In the genomic region with DNA sequence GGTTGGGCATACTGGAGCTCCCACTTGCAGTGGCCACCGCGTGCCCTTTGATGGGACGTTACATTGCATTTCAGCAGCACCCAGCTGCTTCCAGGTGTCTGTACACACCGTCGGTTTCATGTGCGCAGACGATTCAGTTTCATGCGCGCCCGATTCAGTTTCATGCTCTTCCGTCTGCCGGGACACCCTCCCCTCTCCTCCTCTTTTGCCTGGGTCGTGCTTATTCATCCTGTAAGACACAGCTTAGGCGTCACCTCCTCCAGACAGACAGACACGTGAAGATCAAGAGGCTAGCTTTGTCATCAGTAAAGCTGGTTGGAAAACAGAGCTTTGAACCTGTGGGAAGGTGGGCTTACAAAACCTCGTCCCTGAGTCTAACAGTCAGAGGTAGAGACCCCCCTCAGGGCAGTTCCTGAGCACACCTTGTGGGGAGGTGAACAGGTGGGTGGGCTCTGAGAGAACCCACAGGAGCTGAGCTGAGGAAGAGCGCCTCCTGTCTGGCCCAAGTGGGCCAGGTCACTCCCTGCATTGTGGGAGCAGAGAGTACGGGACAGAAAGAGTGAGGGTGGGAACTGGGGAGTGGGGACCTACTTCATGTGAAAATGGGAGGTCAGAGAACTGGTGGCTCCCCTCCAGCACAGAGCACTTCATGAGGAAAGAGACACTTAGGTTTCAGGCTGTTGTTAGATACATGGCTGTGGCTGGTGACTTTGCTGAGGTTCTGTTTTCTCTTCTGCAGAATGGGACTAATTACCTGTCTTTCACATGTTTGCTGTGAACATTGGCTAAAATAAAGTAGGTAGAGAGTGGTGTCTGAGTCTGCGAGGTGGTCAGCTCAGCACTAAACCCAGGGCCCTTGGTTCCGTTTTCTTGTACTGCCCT, we compare ENCODE assay signal across 1 cellular context.
TF ChIP-seq lines count a peak whose summit lies in the region.

No MANE protein-coding gene starts in this region.

TF ChIP-seq in HepG2, 621 proteins besides CTCF, POLR2A, EP300 and RAD21 (continued from another document):
- no peak for TF ChIP-seq PHB2 (IDR thresholded peaks at IDR 0.05; ENCODE audit: partially characterized antibody)
- TF ChIP-seq HNRNPUL1 (IDR thresholded peaks at IDR 0.05; ENCODE audit: low read depth, low read length): no peak
- TF ChIP-seq MXD1 (CRISPR knock-in tag; IDR thresholded peaks at IDR 0.05): peak; percentile 53; the same call in 1 of the 2 replicates
- 0 out of 2 replicates have a peak, but pooled peaks have one; percentile 8 for TF ChIP-seq CBX5 (CRISPR knock-in tag; IDR thresholded peaks at IDR 0.05; ENCODE audit: borderline replicate concordance)
- no peak for TF ChIP-seq ZNF546 (CRISPR knock-in tag; conservative IDR thresholded peaks at IDR 0.05)
- TF ChIP-seq, protein P1, sequence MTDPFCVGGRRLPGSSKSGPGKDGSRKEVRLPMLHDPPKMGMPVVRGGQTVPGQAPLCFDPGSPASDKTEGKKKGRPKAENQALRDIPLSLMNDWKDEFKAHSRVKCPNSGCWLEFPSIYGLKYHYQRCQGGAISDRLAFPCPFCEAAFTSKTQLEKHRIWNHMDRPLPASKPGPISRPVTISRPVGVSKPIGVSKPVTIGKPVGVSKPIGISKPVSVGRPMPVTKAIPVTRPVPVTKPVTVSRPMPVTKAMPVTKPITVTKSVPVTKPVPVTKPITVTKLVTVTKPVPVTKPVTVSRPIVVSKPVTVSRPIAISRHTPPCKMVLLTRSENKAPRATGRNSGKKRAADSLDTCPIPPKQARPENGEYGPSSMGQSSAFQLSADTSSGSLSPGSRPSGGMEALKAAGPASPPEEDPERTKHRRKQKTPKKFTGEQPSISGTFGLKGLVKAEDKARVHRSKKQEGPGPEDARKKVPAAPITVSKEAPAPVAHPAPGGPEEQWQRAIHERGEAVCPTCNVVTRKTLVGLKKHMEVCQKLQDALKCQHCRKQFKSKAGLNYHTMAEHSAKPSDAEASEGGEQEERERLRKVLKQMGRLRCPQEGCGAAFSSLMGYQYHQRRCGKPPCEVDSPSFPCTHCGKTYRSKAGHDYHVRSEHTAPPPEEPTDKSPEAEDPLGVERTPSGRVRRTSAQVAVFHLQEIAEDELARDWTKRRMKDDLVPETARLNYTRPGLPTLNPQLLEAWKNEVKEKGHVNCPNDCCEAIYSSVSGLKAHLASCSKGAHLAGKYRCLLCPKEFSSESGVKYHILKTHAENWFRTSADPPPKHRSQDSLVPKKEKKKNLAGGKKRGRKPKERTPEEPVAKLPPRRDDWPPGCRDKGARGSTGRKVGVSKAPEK (CRISPR knock-in tag; IDR thresholded peaks at IDR 0.05; ENCODE audit: borderline replicate concordance): 0 out of 2 replicates have a peak, but pooled peaks have one; percentile 66
- 0 out of 2 replicates have a peak, but pooled peaks have one; percentile 14 for TF ChIP-seq ZNF512 (CRISPR knock-in tag; IDR thresholded peaks at IDR 0.05)
- TF ChIP-seq ZNF672 (CRISPR knock-in tag; IDR thresholded peaks at IDR 0.05): no peak
- 0 out of 2 replicates have a peak, but pooled peaks have one; percentile 29 for TF ChIP-seq ZNF329 (CRISPR knock-in tag; IDR thresholded peaks at IDR 0.05; ENCODE audit: low read depth)
- TF ChIP-seq, protein P2, sequence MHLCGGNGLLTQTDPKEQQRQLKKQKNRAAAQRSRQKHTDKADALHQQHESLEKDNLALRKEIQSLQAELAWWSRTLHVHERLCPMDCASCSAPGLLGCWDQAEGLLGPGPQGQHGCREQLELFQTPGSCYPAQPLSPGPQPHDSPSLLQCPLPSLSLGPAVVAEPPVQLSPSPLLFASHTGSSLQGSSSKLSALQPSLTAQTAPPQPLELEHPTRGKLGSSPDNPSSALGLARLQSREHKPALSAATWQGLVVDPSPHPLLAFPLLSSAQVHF (CRISPR knock-in tag; IDR thresholded peaks at IDR 0.05): no peak
- no peak for TF ChIP-seq HOXA3 (CRISPR knock-in tag; IDR thresholded peaks at IDR 0.05)
- TF ChIP-seq, protein P3, sequence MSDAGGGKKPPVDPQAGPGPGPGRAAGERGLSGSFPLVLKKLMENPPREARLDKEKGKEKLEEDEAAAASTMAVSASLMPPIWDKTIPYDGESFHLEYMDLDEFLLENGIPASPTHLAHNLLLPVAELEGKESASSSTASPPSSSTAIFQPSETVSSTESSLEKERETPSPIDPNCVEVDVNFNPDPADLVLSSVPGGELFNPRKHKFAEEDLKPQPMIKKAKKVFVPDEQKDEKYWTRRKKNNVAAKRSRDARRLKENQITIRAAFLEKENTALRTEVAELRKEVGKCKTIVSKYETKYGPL (CRISPR knock-in tag; IDR thresholded peaks at IDR 0.05): no peak
- TF ChIP-seq MED13 (CRISPR knock-in tag; IDR thresholded peaks at IDR 0.05): no peak
- TF ChIP-seq STAT6 (CRISPR knock-in tag; IDR thresholded peaks at IDR 0.05; ENCODE audit: borderline replicate concordance): no peak
- TF ChIP-seq BRF2 (CRISPR knock-in tag; IDR thresholded peaks at IDR 0.05): no peak
- TF ChIP-seq, protein P4, sequence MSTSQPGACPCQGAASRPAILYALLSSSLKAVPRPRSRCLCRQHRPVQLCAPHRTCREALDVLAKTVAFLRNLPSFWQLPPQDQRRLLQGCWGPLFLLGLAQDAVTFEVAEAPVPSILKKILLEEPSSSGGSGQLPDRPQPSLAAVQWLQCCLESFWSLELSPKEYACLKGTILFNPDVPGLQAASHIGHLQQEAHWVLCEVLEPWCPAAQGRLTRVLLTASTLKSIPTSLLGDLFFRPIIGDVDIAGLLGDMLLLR (CRISPR knock-in tag; IDR thresholded peaks at IDR 0.05): peak; percentile 44; the same call in 1 of the 2 replicates
- 0 out of 2 replicates have a peak, but pooled peaks have one; percentile 68 for TF ChIP-seq ZNF547 (CRISPR knock-in tag; IDR thresholded peaks at IDR 0.05)
- 0 out of 2 replicates have a peak, but pooled peaks have one; percentile 53 for TF ChIP-seq ZSCAN25 (CRISPR knock-in tag; IDR thresholded peaks at IDR 0.05)
- TF ChIP-seq SMARCC2 (IDR thresholded peaks at IDR 0.05): no peak
- TF ChIP-seq FOXC1 (CRISPR knock-in tag; IDR thresholded peaks at IDR 0.05; ENCODE audit: borderline replicate concordance): peak; percentile 78; the same call in 1 of the 2 replicates
- 0 out of 2 replicates have a peak, but pooled peaks have one; percentile 75 for TF ChIP-seq ZNF136 (CRISPR knock-in tag; IDR thresholded peaks at IDR 0.05; ENCODE audit: low read depth)
- TF ChIP-seq FOXO1 (CRISPR knock-in tag; IDR thresholded peaks at IDR 0.05): peak; percentile 6; the same call in 1 of the 2 replicates
- TF ChIP-seq SP4 (CRISPR knock-in tag; IDR thresholded peaks at IDR 0.05): no peak
- TF ChIP-seq NFKBIZ (CRISPR knock-in tag; IDR thresholded peaks at IDR 0.05): no peak
- TF ChIP-seq, protein P5, sequence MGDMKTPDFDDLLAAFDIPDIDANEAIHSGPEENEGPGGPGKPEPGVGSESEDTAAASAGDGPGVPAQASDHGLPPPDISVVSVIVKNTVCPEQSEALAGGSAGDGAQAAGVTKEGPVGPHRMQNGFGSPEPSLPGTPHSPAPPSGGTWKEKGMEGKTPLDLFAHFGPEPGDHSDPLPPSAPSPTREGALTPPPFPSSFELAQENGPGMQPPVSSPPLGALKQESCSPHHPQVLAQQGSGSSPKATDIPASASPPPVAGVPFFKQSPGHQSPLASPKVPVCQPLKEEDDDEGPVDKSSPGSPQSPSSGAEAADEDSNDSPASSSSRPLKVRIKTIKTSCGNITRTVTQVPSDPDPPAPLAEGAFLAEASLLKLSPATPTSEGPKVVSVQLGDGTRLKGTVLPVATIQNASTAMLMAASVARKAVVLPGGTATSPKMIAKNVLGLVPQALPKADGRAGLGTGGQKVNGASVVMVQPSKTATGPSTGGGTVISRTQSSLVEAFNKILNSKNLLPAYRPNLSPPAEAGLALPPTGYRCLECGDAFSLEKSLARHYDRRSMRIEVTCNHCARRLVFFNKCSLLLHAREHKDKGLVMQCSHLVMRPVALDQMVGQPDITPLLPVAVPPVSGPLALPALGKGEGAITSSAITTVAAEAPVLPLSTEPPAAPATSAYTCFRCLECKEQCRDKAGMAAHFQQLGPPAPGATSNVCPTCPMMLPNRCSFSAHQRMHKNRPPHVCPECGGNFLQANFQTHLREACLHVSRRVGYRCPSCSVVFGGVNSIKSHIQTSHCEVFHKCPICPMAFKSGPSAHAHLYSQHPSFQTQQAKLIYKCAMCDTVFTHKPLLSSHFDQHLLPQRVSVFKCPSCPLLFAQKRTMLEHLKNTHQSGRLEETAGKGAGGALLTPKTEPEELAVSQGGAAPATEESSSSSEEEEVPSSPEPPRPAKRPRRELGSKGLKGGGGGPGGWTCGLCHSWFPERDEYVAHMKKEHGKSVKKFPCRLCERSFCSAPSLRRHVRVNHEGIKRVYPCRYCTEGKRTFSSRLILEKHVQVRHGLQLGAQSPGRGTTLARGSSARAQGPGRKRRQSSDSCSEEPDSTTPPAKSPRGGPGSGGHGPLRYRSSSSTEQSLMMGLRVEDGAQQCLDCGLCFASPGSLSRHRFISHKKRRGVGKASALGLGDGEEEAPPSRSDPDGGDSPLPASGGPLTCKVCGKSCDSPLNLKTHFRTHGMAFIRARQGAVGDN (CRISPR knock-in tag; IDR thresholded peaks at IDR 0.05): no peak
- TF ChIP-seq KLF12 (CRISPR knock-in tag; IDR thresholded peaks at IDR 0.05; ENCODE audit: borderline replicate concordance): no peak
- no peak for TF ChIP-seq ZNF441 (CRISPR knock-in tag; IDR thresholded peaks at IDR 0.05; ENCODE audit: borderline replicate concordance)
- no peak for TF ChIP-seq ZNF235 (CRISPR knock-in tag; IDR thresholded peaks at IDR 0.05; ENCODE audit: borderline replicate concordance)
TF ChIP-seq in HepG2: peak in this region for 33.
